ENCODE assay signal across 25 cellular contexts in the genomic region with DNA sequence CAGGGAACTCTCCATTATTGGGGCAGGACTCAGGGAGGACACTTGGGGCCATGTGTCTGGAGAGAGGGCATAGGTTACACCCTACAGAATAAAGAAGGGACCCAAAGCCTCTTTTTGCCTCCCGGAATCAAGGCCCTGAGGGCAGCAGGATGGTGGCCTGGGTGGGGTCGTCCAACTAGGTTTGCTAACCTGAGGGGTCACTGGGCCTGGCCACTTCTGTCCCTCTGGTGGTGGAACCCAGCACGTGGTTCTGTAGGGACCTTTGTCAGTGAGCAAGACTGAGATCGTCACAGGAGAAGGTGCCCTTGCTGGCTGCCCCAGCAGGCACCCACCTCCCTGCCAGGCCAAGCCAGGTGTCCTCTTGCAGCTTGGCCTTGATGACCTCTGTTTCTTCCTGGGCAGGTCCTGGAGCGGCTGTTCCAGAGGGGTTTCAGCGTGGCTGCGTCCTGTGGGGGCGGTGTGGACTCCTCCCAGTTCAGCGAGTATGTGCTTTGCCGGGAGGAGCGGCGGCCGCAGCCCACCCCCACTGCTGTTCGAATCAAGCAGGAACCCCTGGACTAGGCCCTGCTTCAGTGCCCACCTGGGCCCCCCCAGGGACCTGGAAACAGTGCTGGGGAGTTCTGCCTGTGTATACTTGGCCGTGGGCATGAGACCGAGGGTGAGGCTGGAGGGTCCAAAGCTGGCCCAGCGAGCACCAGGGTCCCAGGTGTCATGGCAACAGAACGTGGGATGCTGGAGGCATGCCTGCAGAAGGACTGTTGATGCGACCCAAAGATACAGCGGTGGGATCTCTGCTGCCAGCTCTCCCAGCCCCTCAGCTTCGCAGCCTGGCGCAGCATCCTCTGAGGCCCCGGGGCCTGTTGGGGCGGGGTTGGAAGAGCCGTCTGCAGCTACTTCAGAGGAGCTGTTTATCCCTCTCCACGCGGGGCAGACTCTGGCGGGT. TPM values are rescaled to one million over a fixed set of nuclear protein-coding genes. Genes with fewer than 3 reads are reported as not detected.
DNase-seq lines count a peak whose midpoint lies in the region; ATAC-seq, FAIRE-seq and TF ChIP-seq lines count a peak whose summit lies in the region.
"Had no signal": no experiment of that assay in that cellular context is flagged by ENCODE, and none has a peak within 500 bp of the region (broad histone marks: within the 10 kb centered on the region; RNA-seq: fewer than 3 reads in every experiment).

No MANE protein-coding gene starts in this region.

- no peaks in the 10 kb centered on the region for H3K79me2 ChIP-seq in HepG2 (ENCODE audit: insufficient read depth, low read length)

- H3K36me3 Mint-ChIP-seq in brain: peaks cover 50% of the 10 kb centered on the region
- H3K36me3 Mint-ChIP-seq: CD8-positive, alpha-beta T cell had no signal

- H3K27ac ChIP-seq in HepG2 (ENCODE audit: extremely low read length, insufficient read depth, low read length): no peak overlapping the region
- no peak overlapping the region for H3K27ac ChIP-seq in upper lobe of right lung
- H3K27ac ChIP-seq: heart left ventricle, neutrophil, psoas muscle, vagina had no signal

- in situ Hi-C loops in HepG2 (cut with HindIII; ENCODE audit: extremely low pct_ligation_motif_present, low pct_unique_long_range_greater_than_20kb): no loop called here

- no peak overlapping the region for H3K9ac ChIP-seq in HepG2 (ENCODE audit: insufficient read depth, low read depth, low read length)

- TF ChIP-seq POLR2A in HepG2 (IDR thresholded peaks at IDR 0.05; ENCODE audit: insufficient read depth in 1 of 2, low read depth in 2 of 2, low read length in 2 of 2): no peak

- ATAC-seq in Right ventricle myocardium superior (ENCODE audit: poor library complexity): no peak
- no peak for ATAC-seq in Right ventricle myocardium inferior
- peak; percentile 32; the same call in 2 of the 3 replicates for ATAC-seq in HepG2
- ATAC-seq in upper lobe of right lung: no peak
- ATAC-seq in HG02759 (IDR thresholded peaks at IDR 0.05; ENCODE audit: unreplicated experiment): no peak
- ATAC-seq: CD8-positive, alpha-beta T cell; heart left ventricle; psoas muscle had no signal

- DNase-seq in Right ventricle myocardium superior (peak; percentile 38), Right ventricle myocardium inferior (ENCODE audit: missing footprints) (no peak), HepG2 (ENCODE audit: low spot score) (no peak), upper lobe of right lung (peak; percentile 55), NCI-H748 (lab: John Stamatoyannopoulos, UW; ENCODE audit: unreplicated experiment) (no peak), UCSD-AML1 (lab: John Stamatoyannopoulos, UW; ENCODE audit: unreplicated experiment) (no peak)
- DNase-seq: activated CD4-positive, alpha-beta T cell treated with anti-CD3 and anti-CD28 coated beads for 4 hours; activated T-cell treated with anti-CD3 and anti-CD28 coated beads, Interleukin-2, amount 50 U/mL, for 24 hours; CD8-positive, alpha-beta T cell; effector memory CD4-positive, alpha-beta T cell; heart left ventricle; mammary epithelial cell; NCI-H2029 treated with DMSO at 0.1 percent for 48 hours; NCI-H2227 treated with DMSO at 0.1 percent for 48 hours; NCI-H748 treated with DMSO at 0.1 percent for 48 hours; psoas muscle; RPMI8226; stimulated activated naive CD4-positive, alpha-beta T cell treated with Interleukin-2 at 50 U/mL for 16 hours; T-helper 2 cell had no signal

- H3K36me3 ChIP-seq in HepG2 (replicated peaks in 1 of 2; ENCODE audit: control insufficient read depth in 1 of 2, insufficient read depth in 2 of 2, low read length in 2 of 2): peaks cover 9 to 20% of the 10 kb centered on the region in 2 experiments; a peak in 4 of 5 replicates
- H3K36me3 ChIP-seq in upper lobe of right lung: peaks cover 30% of the 10 kb centered on the region
- H3K36me3 ChIP-seq: neutrophil had no signal

- H3K9me3 ChIP-seq in HepG2 (ENCODE audit: low read length): no peaks in the 10 kb centered on the region
- H3K9me3 ChIP-seq in upper lobe of right lung: no peaks in the 10 kb centered on the region
- H3K9me3 ChIP-seq: heart left ventricle, neutrophil, psoas muscle, vagina had no signal

- peak overlapping the region in 3 of 5 experiments; percentile 79 to 97 (median 80) for H3K27ac Mint-ChIP-seq in brain
- H3K27ac Mint-ChIP-seq: activated T-cell treated with anti-CD3 and anti-CD28 coated beads, Interleukin-2, amount 50 U/mL, for 24 hours; CD8-positive, alpha-beta T cell had no signal

- H3K4me1 ChIP-seq in HepG2 (ENCODE audit: insufficient read depth, low read length): no peaks in the 10 kb centered on the region
- peaks cover 14% of the 10 kb centered on the region for H3K4me1 ChIP-seq in upper lobe of right lung
- H3K4me1 ChIP-seq: psoas muscle had no signal

- POLR2A ChIA-PET in HepG2 (lab: Yijun Ruan, JAX): interaction anchor here (1.1 kb wide), 1 partner anchor 16 kb away, joined by 3 read pairs; a partner anchor contains a TSS

- no peak overlapping the region for H3K4me2 ChIP-seq in HepG2 (ENCODE audit: low read depth, low read length)

- peaks cover 22% of the 10 kb centered on the region for H3K4me1 Mint-ChIP-seq in brain

- H3K27me3 ChIP-seq in HepG2 (ENCODE audit: control insufficient read depth in 1 of 2, insufficient read depth in 2 of 2, low read length in 2 of 2): no peaks in the 10 kb centered on the region
- H3K27me3 ChIP-seq in upper lobe of right lung: no peaks in the 10 kb centered on the region
- H3K27me3 ChIP-seq: heart left ventricle, neutrophil, vagina had no signal

- no peak overlapping the region for H2AFZ ChIP-seq in HepG2 (ENCODE audit: low read length)

- no peak overlapping the region for H3K4me3 Mint-ChIP-seq in brain
- H3K4me3 Mint-ChIP-seq: activated T-cell treated with anti-CD3 and anti-CD28 coated beads, Interleukin-2, amount 50 U/mL, for 24 hours; CD8-positive, alpha-beta T cell had no signal

- FAIRE-seq in HepG2 (lab: Jason Lieb, UNC): no peak
- FAIRE-seq: A204.1, GM12891 had no signal

- 80% methylated on average over 2 of the region's 28 CpGs for WGBS in HepG2 (ENCODE audit: low lambda C conversion rate)

- CTCF ChIA-PET in HepG2 (lab: Yijun Ruan, JAX; ENCODE audit: low intra/inter-chr PET ratio, low total read pairs): no interaction called here

- no peak for TF ChIP-seq EP300 in HepG2 (IDR thresholded peaks at IDR 0.05; ENCODE audit: low read depth in 2 of 2, low read length in 2 of 2)
- TF ChIP-seq EP300 in HepG2 (CRISPR knock-in tag; IDR thresholded peaks at IDR 0.05; ENCODE audit: borderline replicate concordance): no peak

- H3K9me3 Mint-ChIP-seq in brain: no peaks in the 10 kb centered on the region
- H3K9me3 Mint-ChIP-seq: activated T-cell treated with anti-CD3 and anti-CD28 coated beads, Interleukin-2, amount 50 U/mL, for 24 hours; CD8-positive, alpha-beta T cell had no signal

- TF ChIP-seq CTCF in brain (conservative IDR thresholded peaks at IDR 0.05): no peak
- no peak for TF ChIP-seq CTCF in HepG2 (CRISPR knock-in tag; IDR thresholded peaks at IDR 0.05)
- no peak for TF ChIP-seq CTCF in upper lobe of right lung (IDR thresholded peaks at IDR 0.05)

- intact Hi-C loops in Right ventricle myocardium superior (cut with DNase I): no loop called here
- intact Hi-C loops in Right ventricle myocardium inferior (cut with DNase I): no loop called here
- intact Hi-C loops in HepG2 (cut with micrococcal nuclease; ENCODE audit: unreplicated experiment): no loop called here
- intact Hi-C loops in upper lobe of right lung (cut with DNase I): no loop called here

- no peak for TF ChIP-seq RAD21 in HepG2 (CRISPR knock-in tag; IDR thresholded peaks at IDR 0.05)

- H3K4me3 ChIP-seq in HepG2 (replicated peaks in 1 of 3; ENCODE audit: insufficient read depth in 1 of 3, low read depth in 2 of 3, low read length in 3 of 3) (no peak overlapping the region), upper lobe of right lung (no peak overlapping the region)
- H3K4me3 ChIP-seq: heart left ventricle, psoas muscle, vagina had no signal

- no TSS peak for BruUV-seq in HepG2 (replicated peaks; lab: Mats Ljungman, UMichigan)

- H4K20me1 ChIP-seq in HepG2 (ENCODE audit: insufficient read depth, low read length): no peaks in the 10 kb centered on the region

- H3K27me3 Mint-ChIP-seq in brain: no peaks in the 10 kb centered on the region

TF ChIP-seq in HepG2, 621 proteins besides CTCF, POLR2A, EP300 and RAD21 (continues in another document):
- no peak for TF ChIP-seq TARDBP (CRISPR knock-in tag; IDR thresholded peaks at IDR 0.05)

RNA-seq across cellular contexts. Expression of a gene that starts 16.0 kb away (rescaled TPM):
- total RNA-seq in Right ventricle myocardium superior (11.0 TPM), Right ventricle myocardium inferior (10.1 TPM), HepG2 (2016; rRNA removed; fragmentation: Illumina TruSeq; extraction: Trizol) (13.4 and 16.7 TPM in 2 replicates), upper lobe of right lung (48.7 TPM)
- polyA plus RNA-seq in brain (ENCODE audit: insufficient read depth, low read depth, low replicate concordance) (13.7 TPM), HepG2 (2011; rRNA removed) (13.2 and 19.1 TPM in 2 replicates)
- total RNA-seq in HepG2 (2016; cell fraction: cytosol; rRNA removed; fragmentation: Illumina TruSeq; extraction: Trizol; ENCODE audit: low read depth): 8.5 and 10.1 TPM in 2 replicates
- 13.8 and 17.7 TPM in 2 replicates for total RNA-seq in HepG2 (2016; cell fraction: insoluble cytoplasmic fraction; rRNA removed; fragmentation: Illumina TruSeq; extraction: Trizol)
- 22.0 and 23.7 TPM in 2 replicates for total RNA-seq in HepG2 (2016; cell fraction: membrane; rRNA removed; fragmentation: Illumina TruSeq; extraction: Trizol)
- total RNA-seq in HepG2 (2016; cell fraction: nucleus; rRNA removed; fragmentation: Illumina TruSeq; extraction: Trizol): 14.7 and 15.5 TPM in 2 replicates
- 13.7 and 21.4 TPM in 2 replicates for polyA plus RNA-seq in HepG2 (2011; cell fraction: cytosol; rRNA removed)
- polyA plus RNA-seq in HepG2 (2011; cell fraction: nucleus; rRNA removed): 60.7 and 80.2 TPM in 2 replicates
- polyA plus RNA-seq in HepG2 (2012): 6.1 and 12.6 TPM in 2 replicates
- polyA plus RNA-seq in HepG2 (2016; cell fraction: cytosol; fragmentation: Illumina TruSeq; extraction: Trizol; ENCODE audit: low read depth): 12.7 and 15.4 TPM in 2 replicates
- 17.7 and 18.6 TPM in 2 replicates for polyA plus RNA-seq in HepG2 (2016; cell fraction: insoluble cytoplasmic fraction; fragmentation: Illumina TruSeq; extraction: Trizol; ENCODE audit: low read depth)
- 18.9 and 19.9 TPM in 2 replicates for polyA plus RNA-seq in HepG2 (2016; cell fraction: membrane; fragmentation: Illumina TruSeq; extraction: Trizol; ENCODE audit: low read depth)
- polyA plus RNA-seq in HepG2 (2016; cell fraction: nucleus; fragmentation: Illumina TruSeq; extraction: Trizol; ENCODE audit: insufficient read depth, low read depth): 28.1 and 31.6 TPM in 2 replicates
- polyA minus RNA-seq in HepG2 (2011; rRNA and poly(A)+ RNA removed; ENCODE audit: low replicate concordance): 25.7 and 46.7 TPM in 2 replicates
- 5.5 and 6.6 TPM in 2 replicates for polyA minus RNA-seq in HepG2 (2011; cell fraction: cytosol; rRNA and poly(A)+ RNA removed)
- polyA minus RNA-seq in HepG2 (2011; cell fraction: nucleus; rRNA and poly(A)+ RNA removed): 7.8 and 10.0 TPM in 2 replicates

Comparison
In these comparisons a context has a peak if more than half of its experiments do, and no peak if none do; other contexts are left out.
1. DNase-seq: peak in Right ventricle myocardium superior (single experiment) and upper lobe of right lung (single experiment); none in Right ventricle myocardium inferior (single experiment), HepG2 (single experiment), NCI-H748 (single experiment) and UCSD-AML1 (single experiment).